27 cellular contexts compared by ENCODE assay signal in genomic region chr5:94397508-94397907, GRCh38.
DNase-seq lines count a peak whose midpoint lies in the region; ATAC-seq and TF ChIP-seq lines count a peak whose summit lies in the region.
"Had no signal": no experiment of that assay in that cellular context is flagged by ENCODE, and none has a peak within 500 bp of the region (broad histone marks: within the 10 kb centered on the region; RNA-seq: fewer than 3 reads in every experiment).

No MANE protein-coding gene starts in this region.

- ATAC-seq in GM18502 (IDR thresholded peaks at IDR 0.05; ENCODE audit: poor library complexity, unreplicated experiment): peak; percentile 76
- peak; percentile 64 for ATAC-seq in HG03159 (IDR thresholded peaks at IDR 0.05; ENCODE audit: unreplicated experiment)
- ATAC-seq in PC-3: no peak
- ATAC-seq in GM19328 (IDR thresholded peaks at IDR 0.05; ENCODE audit: unreplicated experiment): no peak
- ATAC-seq: activated CD8-positive, alpha-beta memory T cell treated with anti-CD3 and anti-CD28 coated beads, Interleukin-2, amount 10 ng/mL, durations not matched to agents 7 days and 5 days; naive thymus-derived CD4-positive, alpha-beta T cell had no signal

- H3K27ac ChIP-seq in PC-3 (ENCODE audit: low read length) (no peak overlapping the region), testis (no peak overlapping the region)
- H3K27ac ChIP-seq: GM23248, left ventricle myocardium inferior, sigmoid colon had no signal

- H2AFZ ChIP-seq in PC-3 (ENCODE audit: low read length): no peak overlapping the region
- H2AFZ ChIP-seq: GM23248 had no signal

- BruUV-seq in PC-3 (replicated peaks; lab: Mats Ljungman, UMichigan): no TSS peak

- H3K9me2 ChIP-seq in PC-3 (replicated peaks; ENCODE audit: low read length): no peaks in the 10 kb centered on the region

- peak; percentile 36; the same call in 1 of the 2 replicates for TF ChIP-seq CTCF in PC-3 (conservative IDR thresholded peaks at IDR 0.05; ENCODE audit: low read depth, low read length)
- TF ChIP-seq CTCF in fibroblast of mammary gland (conservative IDR thresholded peaks at IDR 0.05; ENCODE audit: control insufficient read depth, insufficient read depth, low read depth, low read length): no peak
- no peak for TF ChIP-seq CTCF in testis (IDR thresholded peaks at IDR 0.05)

- no peaks in the 10 kb centered on the region for H3K79me2 ChIP-seq in PC-3 (ENCODE audit: low read length)

- no peaks in the 10 kb centered on the region for H3F3A ChIP-seq in PC-3 (ENCODE audit: low read length, unreplicated experiment)

- H3K27me3 ChIP-seq in PC-3 (ENCODE audit: low read length): no peaks in the 10 kb centered on the region
- no peaks in the 10 kb centered on the region for H3K27me3 ChIP-seq in testis
- H3K27me3 ChIP-seq: sigmoid colon had no signal

- H3K9me3 ChIP-seq in PC-3 (ENCODE audit: low read length): no peaks in the 10 kb centered on the region
- H3K9me3 ChIP-seq in testis: no peaks in the 10 kb centered on the region
- H3K9me3 ChIP-seq: left ventricle myocardium inferior, sigmoid colon had no signal

- H3K36me3 ChIP-seq in PC-3 (ENCODE audit: low read depth, low read length) (no peaks in the 10 kb centered on the region), testis (ENCODE audit: low read depth, missing control alignments) (no peaks in the 10 kb centered on the region)
- H3K36me3 ChIP-seq: left ventricle myocardium inferior, sigmoid colon had no signal

- CTCF ChIA-PET in PC-3 (lab: Charles Lee): no interaction called here

- H3K4me1 ChIP-seq in PC-3 (ENCODE audit: insufficient read depth, low read length): no peaks in the 10 kb centered on the region
- H3K4me1 ChIP-seq in testis: no peaks in the 10 kb centered on the region
- H3K4me1 ChIP-seq: left ventricle myocardium inferior, sigmoid colon had no signal

- H3K9ac ChIP-seq in PC-3 (ENCODE audit: low read length): no peak overlapping the region
- H3K9ac ChIP-seq: GM23248 had no signal

- POLR2A ChIA-PET in PC-3 (lab: Charles Lee; ENCODE audit: unreplicated experiment): interaction anchor here (0.7 kb wide), 1 partner anchor 219 kb away, joined by 3 read pairs; no protein-coding TSS in a partner anchor

- DNase-seq in PC-3 (no peak), fibroblast of mammary gland (ENCODE audit: low read depth) (peak; percentile 2), head of caudate nucleus (no peak), testis (no peak)
- DNase-seq in effector CD4-positive, alpha-beta T cell: no peak
- DNase-seq: activated CD8-positive, alpha-beta memory T cell treated with anti-CD3 and anti-CD28 coated beads, Interleukin-2, amount 10 ng/mL, durations not matched to agents 7 days and 5 days; activated naive CD4-positive, alpha-beta T cell; activated T-cell treated with anti-CD3 and anti-CD28 coated beads, Interleukin-2, amount 50 U/mL, for 48 hours; CD4-positive, CD25-positive, alpha-beta regulatory T cell; dermis blood vessel endothelial cell; EL; GM23248; islet precursor cell; left ventricle myocardium inferior; midbrain; naive thymus-derived CD4-positive, alpha-beta T cell; NCI-H2029; NCI-H2227 treated with DMSO at 0.1 percent for 48 hours; NCI-H774; SHP77 treated with DMSO at 0.1 percent for 48 hours; sigmoid colon; stimulated activated CD4-positive, alpha-beta T cell treated with anti-CD3 and anti-CD28 coated beads, Interleukin-4, amount 100 ng/mL, for 4 hours; stimulated activated naive CD4-positive, alpha-beta T cell; T1000 had no signal

- no peak overlapping the region for H3K4me2 ChIP-seq in PC-3 (ENCODE audit: low read length)

- H3K4me3 ChIP-seq in PC-3 (ENCODE audit: low read length) (no peak overlapping the region), fibroblast of mammary gland (ENCODE audit: control insufficient read depth, low read depth, low read length) (no peak overlapping the region), testis (no peak overlapping the region)
- H3K4me3 ChIP-seq: GM23248, left ventricle myocardium inferior, sigmoid colon had no signal

- intact Hi-C loops in PC-3 (cut with micrococcal nuclease): no loop called here
- intact Hi-C loops in head of caudate nucleus (cut with DNase I): no loop called here
- intact Hi-C loops in testis (cut with DNase I; ENCODE audit: low total_unique reads): no loop called here

- TF ChIP-seq POLR2A in testis (IDR thresholded peaks at IDR 0.05): no peak

- no peaks in the 10 kb centered on the region for H4K20me1 ChIP-seq in PC-3 (ENCODE audit: low read length)

Comparison
In these comparisons a context has a peak if more than half of its experiments do, and no peak if none do; other contexts are left out.
1. ATAC-seq: peak in GM18502 (single experiment) and HG03159 (single experiment); none in PC-3 (single experiment) and GM19328 (single experiment).